ENCODE assay signal across 10 cellular contexts in the genomic region with DNA sequence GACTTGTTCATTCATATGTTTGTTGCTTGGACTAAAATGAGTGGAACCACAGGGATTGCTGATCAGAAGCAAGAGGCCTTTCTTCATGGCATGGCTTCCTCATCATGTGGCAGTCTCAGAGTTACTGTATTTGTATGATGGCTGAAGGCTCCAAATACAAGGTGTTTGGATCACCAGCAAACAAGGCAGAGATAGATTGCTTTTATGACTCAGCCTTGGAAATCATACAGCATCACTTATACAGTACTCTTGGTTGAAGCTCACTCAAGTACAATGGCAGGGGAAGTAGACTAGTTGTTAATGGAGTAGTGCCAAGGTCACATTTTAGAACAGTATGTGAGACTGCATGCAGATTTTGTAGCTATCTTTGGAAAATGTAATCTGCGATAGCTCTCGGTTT. TPM values are rescaled to one million over a fixed set of nuclear protein-coding genes. Genes with fewer than 3 reads are reported as not detected.
DNase-seq lines count a peak whose midpoint lies in the region; ATAC-seq, FAIRE-seq and TF ChIP-seq lines count a peak whose summit lies in the region.
"Had no signal": no experiment of that assay in that cellular context is flagged by ENCODE, and none has a peak within 500 bp of the region (broad histone marks: within the 10 kb centered on the region; RNA-seq: fewer than 3 reads in every experiment).

No MANE protein-coding gene starts in this region.

- H3K4me1 ChIP-seq in fibroblast of lung (ENCODE audit: control insufficient read depth, extremely low read depth, insufficient read depth, low read length) (no peaks in the 10 kb centered on the region), gastrocnemius medialis (peaks cover 39% of the 10 kb centered on the region in 2 donors)

- no peak for FAIRE-seq in RCC 7860 (lab: Jason Lieb, UNC)

- TF ChIP-seq POLR2A in gastrocnemius medialis (IDR thresholded peaks at IDR 0.05), result no peak

- H2AFZ ChIP-seq in fibroblast of lung (ENCODE audit: low read length), result no peak overlapping the region

- H4K20me1 ChIP-seq in fibroblast of lung (ENCODE audit: control insufficient read depth, extremely low read depth, insufficient read depth, low read length), result peaks cover 3% of the 10 kb centered on the region

- no peaks in the 10 kb centered on the region for H3K27me3 ChIP-seq in fibroblast of lung (ENCODE audit: control insufficient read depth, insufficient read depth, low read length)
- H3K27me3 ChIP-seq in gastrocnemius medialis, result no peaks in the 10 kb centered on the region

- CTCF ChIA-PET in activated CD4-positive, alpha-beta T cell treated with anti-CD3 and anti-CD28 coated beads for 36 hours (lab: Charles Lee), result interaction anchor here (0.9 to 1.3 kb wide), 5 partner anchors 8 to 71 kb away, joined by 3 to 5 read pairs (median 4); partner anchors contain the start of gene NAT10

- H3K36me3 ChIP-seq in fibroblast of lung (ENCODE audit: control insufficient read depth, insufficient read depth, low read length) (peaks cover under 1% of the 10 kb centered on the region), gastrocnemius medialis (peaks cover 0 to 15% of the 10 kb centered on the region in 2 donors)

- no peak overlapping the region for H3K9ac ChIP-seq in fibroblast of lung (ENCODE audit: insufficient read depth, low read length)

- H3K4me2 ChIP-seq in fibroblast of lung (ENCODE audit: extremely low read depth, insufficient read depth, low read length), result no peak overlapping the region

- in situ Hi-C loops in gastrocnemius medialis (cut with MboI; ENCODE audit: low sequenced_read_pairs in 4 of 4) (no loop called here), GM13976 (cut with MboI; ENCODE audit: low sequenced_read_pairs, unreplicated experiment) (no loop called here)

- peak; percentile 67 for ATAC-seq in activated CD4-positive, alpha-beta T cell treated with anti-CD3 and anti-CD28 coated beads for 36 hours
- ATAC-seq in gastrocnemius medialis (peak; percentile 47 to 51), GM18517 (IDR thresholded peaks at IDR 0.05; ENCODE audit: unreplicated experiment) (no peak)

- no peak overlapping the region for H3K4me3 Mint-ChIP-seq in activated CD4-positive, alpha-beta T cell treated with anti-CD3 and anti-CD28 coated beads for 36 hours

- no peak for TF ChIP-seq CTCF in fibroblast of lung (conservative IDR thresholded peaks at IDR 0.05 in 1 of 2, IDR thresholded peaks at IDR 0.05 in 1 of 2; ENCODE audit: low read depth in 1 of 2, low read length in 2 of 2)
- TF ChIP-seq CTCF in gastrocnemius medialis (IDR thresholded peaks at IDR 0.05 in 4 of 5, conservative IDR thresholded peaks at IDR 0.05 in 1 of 5), result no peak
- no peak for TF ChIP-seq CTCF in GM13976 (IDR thresholded peaks at IDR 0.05; ENCODE audit: borderline replicate concordance, control extremely low read depth, extremely low read depth, insufficient read depth, missing control alignments)

- peak overlapping the region; percentile 6 for H3K27ac Mint-ChIP-seq in activated CD4-positive, alpha-beta T cell treated with anti-CD3 and anti-CD28 coated beads for 36 hours

- intact Hi-C loops in activated CD4-positive, alpha-beta T cell treated with anti-CD3 and anti-CD28 coated beads for 36 hours (cut with DNase I, micrococcal nuclease), result no loop called here
- intact Hi-C loops in gastrocnemius medialis (cut with DNase I; ENCODE audit: low total_unique reads), result no loop called here

- H3K9me3 ChIP-seq in fibroblast of lung (ENCODE audit: control insufficient read depth, insufficient read depth, low read depth, low read length), result no peaks in the 10 kb centered on the region
- H3K9me3 ChIP-seq in gastrocnemius medialis, result no peaks in the 10 kb centered on the region

- H3K27ac ChIP-seq in fibroblast of lung (ENCODE audit: insufficient read depth, low read length) (no peak overlapping the region), gastrocnemius medialis (peak overlapping the region in 2 of 4 donors; percentile 3 to 24)
- H3K27ac ChIP-seq: HL-60 had no signal

- POLR2A ChIA-PET in activated CD4-positive, alpha-beta T cell treated with anti-CD3 and anti-CD28 coated beads for 36 hours (lab: Charles Lee), result interaction anchor here (1.0 kb wide), 2 partner anchors 9 to 80 kb away, joined by 3 to 4 read pairs; no protein-coding TSS in a partner anchor

- no peak for DNase-seq in activated CD4-positive, alpha-beta T cell treated with anti-CD3 and anti-CD28 coated beads for 36 hours
- no peak for DNase-seq in activated CD4-positive, alpha-beta T cell treated with anti-CD3 and anti-CD28 coated beads, Interleukin-2, amount 50 U/mL, for 48 hours
- DNase-seq in RCC 7860 (ENCODE audit: low spot score) (peak; percentile 14), fibroblast of lung (ENCODE audit: low read depth in 2 of 2) (peak; percentile 63 to 84), gastrocnemius medialis (no peak), hippocampal formation (lab: John Stamatoyannopoulos, UW) (no peak), GM13976 (ENCODE audit: low spot score) (no peak)
- DNase-seq: activated naive CD4-positive, alpha-beta T cell treated with Interleukin-2 at 50 U/mL for 16 hours had no signal

- no peaks in the 10 kb centered on the region for H3K9me3 Mint-ChIP-seq in activated CD4-positive, alpha-beta T cell treated with anti-CD3 and anti-CD28 coated beads for 36 hours (ENCODE audit: low read depth)

- no peak overlapping the region for H3K4me3 ChIP-seq in fibroblast of lung (replicated peaks in 1 of 4; ENCODE audit: control extremely low read depth in 1 of 4, insufficient read depth in 1 of 4, low read depth in 3 of 4, low read length in 4 of 4)
- no peak overlapping the region for H3K4me3 ChIP-seq in gastrocnemius medialis

- H3K79me2 ChIP-seq in fibroblast of lung (ENCODE audit: control insufficient read depth, insufficient read depth, low read length), result peaks cover 97% of the 10 kb centered on the region

- no peaks in the 10 kb centered on the region for H3K27me3 Mint-ChIP-seq in activated CD4-positive, alpha-beta T cell treated with anti-CD3 and anti-CD28 coated beads for 36 hours

- H3K36me3 Mint-ChIP-seq in activated CD4-positive, alpha-beta T cell treated with anti-CD3 and anti-CD28 coated beads for 36 hours (ENCODE audit: low read depth), result peaks cover 44% of the 10 kb centered on the region

- peaks cover 60% of the 10 kb centered on the region for H3K4me1 Mint-ChIP-seq in activated CD4-positive, alpha-beta T cell treated with anti-CD3 and anti-CD28 coated beads for 36 hours

RNA-seq across cellular contexts. Expression of gene CAPRIN1, which starts 16.6 kb away (rescaled TPM):
- total RNA-seq in activated CD4-positive, alpha-beta T cell treated with anti-CD3 and anti-CD28 coated beads for 36 hours, result 100 to 1,000 TPM; 295 to 316 TPM
- total RNA-seq in fibroblast of lung (181 and 220 TPM in 2 replicates), gastrocnemius medialis (10 to 100 TPM; 70.9 to 82.2 (median 79.4) TPM)
- 203 and 228 TPM in 2 replicates for polyA plus RNA-seq in fibroblast of lung
- 144 and 160 TPM in 2 replicates for polyA plus RNA-seq in fibroblast of lung (2012)
- polyA minus RNA-seq in fibroblast of lung (ENCODE audit: low replicate concordance), result 384 and 490 TPM in 2 replicates

RNA-seq across cellular contexts. Expression of gene NAT10, which starts 37.3 kb away (rescaled TPM):
- total RNA-seq in activated CD4-positive, alpha-beta T cell treated with anti-CD3 and anti-CD28 coated beads for 36 hours, result 100 to 1,000 TPM; 142 to 147 TPM
- total RNA-seq in fibroblast of lung (12.1 and 14.4 TPM in 2 replicates), gastrocnemius medialis (10 to 100 TPM; 17.2 to 27.7 (median 19.4) TPM)
- 21.5 and 33.0 TPM in 2 replicates for polyA plus RNA-seq in fibroblast of lung
- 21.9 and 35.2 TPM in 2 replicates for polyA plus RNA-seq in fibroblast of lung (2012)
- 60.2 and 79.5 TPM in 2 replicates for polyA minus RNA-seq in fibroblast of lung (ENCODE audit: low replicate concordance)

Comparison
In these comparisons a context has a peak if more than half of its experiments do, and no peak if none do; other contexts are left out.
1. DNase-seq: peak in RCC 7860 (single experiment) and fibroblast of lung (2 of 2); none in activated CD4-positive, alpha-beta T cell treated with anti-CD3 and anti-CD28 coated beads for 36 hours (single experiment), activated CD4-positive, alpha-beta T cell treated with anti-CD3 and anti-CD28 coated beads, Interleukin-2, amount 50 U/mL, for 48 hours (0 of 2), gastrocnemius medialis (0 of 2), hippocampal formation (0 of 2) and GM13976 (single experiment).